In genomic region chr22:40043086-40043485, GRCh38 we compare ENCODE assay signal across 9 cellular contexts. TPM values are rescaled to one million over a fixed set of nuclear protein-coding genes. Genes with fewer than 3 reads are reported as not detected.
DNase-seq lines count a peak whose midpoint lies in the region; ATAC-seq and TF ChIP-seq lines count a peak whose summit lies in the region.
"Had no signal": no experiment of that assay in that cellular context is flagged by ENCODE, and none has a peak within 500 bp of the region (broad histone marks: within the 10 kb centered on the region; RNA-seq: fewer than 3 reads in every experiment).

No MANE protein-coding gene starts in this region.

- peaks cover 6 to 38% of the 10 kb centered on the region in 2 donors for H3K4me1 ChIP-seq in adrenal gland (replicated peaks in 1 of 2)
- H3K4me1 ChIP-seq in vagina, result peaks cover 68% of the 10 kb centered on the region

- no peaks in the 10 kb centered on the region for H3K9me3 ChIP-seq in adrenal gland (replicated peaks in 1 of 3)
- H3K9me3 ChIP-seq in vagina, result no peaks in the 10 kb centered on the region

- 41 to 67% (median 54%) methylated on average over 8 of the region's 8 CpGs for WGBS in adrenal gland, 4 donors

- no peak for TF ChIP-seq POLR2A in adrenal gland (IDR thresholded peaks at IDR 0.05)
- no peak for TF ChIP-seq POLR2A in vagina (IDR thresholded peaks at IDR 0.05)

- H3K4me3 ChIP-seq in adrenal gland (no peak overlapping the region), vagina (peak overlapping the region; percentile 75 to 76)

- H3K27me3 ChIP-seq in adrenal gland, result no peaks in the 10 kb centered on the region
- no peaks in the 10 kb centered on the region for H3K27me3 ChIP-seq in vagina

- intact Hi-C loops in Right ventricle myocardium superior (cut with DNase I), result loop anchor here (10.0 kb wide), 1 partner anchor 142 kb away; no protein-coding TSS in a partner anchor
- intact Hi-C loops in left cardiac atrium (cut with DNase I), result no loop called here
- intact Hi-C loops in adrenal gland (cut with DNase I), result no loop called here
- intact Hi-C loops in vagina (cut with DNase I), result loop anchor here (5.0 to 10.0 kb wide), 2 partner anchors 132 to 304 kb away; partner anchors contain the start of genes ADSL and TNRC6B

- no peaks in the 10 kb centered on the region for H3K36me3 ChIP-seq in adrenal gland (replicated peaks in 1 of 2)
- H3K36me3 ChIP-seq in vagina, result no peaks in the 10 kb centered on the region

- H3K27ac ChIP-seq in adrenal gland (peak overlapping the region in 2 of 5 donors; percentile 92 to 94), vagina (peak overlapping the region; percentile 88)

- TF ChIP-seq CTCF in adrenal gland (IDR thresholded peaks at IDR 0.05), result no peak
- no peak for TF ChIP-seq CTCF in vagina (IDR thresholded peaks at IDR 0.05)

- DNase-seq in Right ventricle myocardium superior, result no peak
- DNase-seq in left cardiac atrium, result no peak
- DNase-seq in adrenal gland, result peak in 5 of 7 donors; percentile 32 to 65 (median 45)
- peak; percentile 17 for DNase-seq in medulla oblongata (ENCODE audit: extremely low spot score)
- DNase-seq in vagina (ENCODE audit: extremely low spot score in 2 of 2), result no peak
- DNase-seq in NCI-H510A treated with DMSO at 0.1 percent for 48 hours (lab: John Stamatoyannopoulos, UW), result no peak
- DNase-seq: stimulated activated CD4-positive, alpha-beta T cell treated with anti-CD3 and anti-CD28 coated beads, Interleukin-4, amount 100 ng/mL, for 24 hours had no signal

- ATAC-seq in Right ventricle myocardium superior (ENCODE audit: poor library complexity) (peak; percentile 13), left cardiac atrium (no peak), GM18868 (IDR thresholded peaks at IDR 0.05; ENCODE audit: unreplicated experiment) (no peak), GM18858 (IDR thresholded peaks at IDR 0.05; ENCODE audit: unreplicated experiment) (no peak)

RNA-seq across cellular contexts. Expression of gene FAM83F, which starts 48.3 kb away (rescaled TPM):
- total RNA-seq in Right ventricle myocardium superior (4.9 TPM), left cardiac atrium (1 to 10 TPM; 2.2 to 2.4 TPM), adrenal gland (under 1 TPM in 7 of 8 donors, not detected in 1; 0.06 to 0.39 (median 0.14) TPM), vagina (12.8 TPM)
- polyA plus RNA-seq in adrenal gland, result under 1 TPM; under 0.01 to 0.13 (median 0.09) TPM

Comparison
In these comparisons a context has a peak if more than half of its experiments do, and no peak if none do; other contexts are left out.
1. intact Hi-C loops: an anchor here in Right ventricle myocardium superior (10.0 kb wide) and vagina (5.0 to 10.0 kb wide); none called in left cardiac atrium and adrenal gland.
2. DNase-seq: peak in adrenal gland (5 of 7) and medulla oblongata (single experiment); none in Right ventricle myocardium superior (single experiment), left cardiac atrium (single experiment), vagina (0 of 2) and NCI-H510A treated with DMSO at 0.1 percent for 48 hours (single experiment).
3. H3K4me3 ChIP-seq: peak in vagina (2 of 2); none in adrenal gland (0 of 4).